1 cellular context compared by ENCODE assay signal in genomic region chr10:88386878-88387773, GRCh38.
TF ChIP-seq lines count a peak whose summit lies in the region.

No MANE protein-coding gene starts in this region.

TF ChIP-seq in HEK293, 187 proteins besides CTCF, POLR2A, EP300 and RAD21 (continued from another document and continues in another):
- TF ChIP-seq ZNF148 (tag by site-specific recombination; IDR thresholded peaks at IDR 0.05; ENCODE audit: borderline replicate concordance) = no peak
- no peak for TF ChIP-seq ZNF549 (tag by site-specific recombination; IDR thresholded peaks at IDR 0.05)
- no peak for TF ChIP-seq ZNF202 (tag by site-specific recombination; IDR thresholded peaks at IDR 0.05; ENCODE audit: borderline replicate concordance)
- TF ChIP-seq ZNF692 (tag by site-specific recombination; IDR thresholded peaks at IDR 0.05) = no peak
- no peak for TF ChIP-seq BCL6B (tag by site-specific recombination; IDR thresholded peaks at IDR 0.05)
- TF ChIP-seq PRDM10 (tag by site-specific recombination; IDR thresholded peaks at IDR 0.05) = peak; percentile 94
- TF ChIP-seq ZSCAN18 (tag by site-specific recombination; IDR thresholded peaks at IDR 0.05) = no peak
- TF ChIP-seq PRDM6 (tag by site-specific recombination; IDR thresholded peaks at IDR 0.05) = no peak
- no peak for TF ChIP-seq MYNN (tag by site-specific recombination; IDR thresholded peaks at IDR 0.05; ENCODE audit: borderline replicate concordance)
- no peak for TF ChIP-seq ZNF791 (tag by site-specific recombination; IDR thresholded peaks at IDR 0.05)
- no peak for TF ChIP-seq ZNF747 (tag by site-specific recombination; IDR thresholded peaks at IDR 0.05)
- no peak for TF ChIP-seq ZNF10 (tag by site-specific recombination; IDR thresholded peaks at IDR 0.05)
- no peak for TF ChIP-seq TCF7L2 (IDR thresholded peaks at IDR 0.05; ENCODE audit: borderline replicate concordance, low read depth, low read length)
- TF ChIP-seq RBAK (tag by site-specific recombination; IDR thresholded peaks at IDR 0.05) = no peak
- TF ChIP-seq ZFP37 (tag by site-specific recombination; IDR thresholded peaks at IDR 0.05) = no peak
- no peak for TF ChIP-seq ZNF621 (tag by site-specific recombination; IDR thresholded peaks at IDR 0.05)
- TF ChIP-seq ZNF112 (tag by site-specific recombination; IDR thresholded peaks at IDR 0.05) = no peak
- no peak for TF ChIP-seq BCL11B (tag by site-specific recombination; IDR thresholded peaks at IDR 0.05; ENCODE audit: low read depth)
- TF ChIP-seq ZNF274 (IDR thresholded peaks at IDR 0.05; ENCODE audit: low read length) = no peak
- TF ChIP-seq ZNF274 (tag by site-specific recombination; IDR thresholded peaks at IDR 0.05; ENCODE audit: borderline replicate concordance) = no peak
- no peak for TF ChIP-seq KLF9 (tag by site-specific recombination; IDR thresholded peaks at IDR 0.05; ENCODE audit: low read depth)
- peak; percentile 69; the same call in 1 of the 2 replicates for TF ChIP-seq ZNF335 (tag by site-specific recombination; conservative IDR thresholded peaks at IDR 0.05)
- TF ChIP-seq ZNF48 (tag by site-specific recombination; IDR thresholded peaks at IDR 0.05) = no peak
- peak; percentile 62; the same call in 1 of the 2 replicates for TF ChIP-seq ZNF660 (tag by site-specific recombination; IDR thresholded peaks at IDR 0.05)
- peak; percentile 86 for TF ChIP-seq PATZ1 (tag by site-specific recombination; IDR thresholded peaks at IDR 0.05)
- TF ChIP-seq HOXA7 (CRISPR knock-in tag; IDR thresholded peaks at IDR 0.05; ENCODE audit: borderline replicate concordance) = no peak
- no peak for TF ChIP-seq ZNF529 (tag by site-specific recombination; IDR thresholded peaks at IDR 0.05; ENCODE audit: insufficient replicate concordance)
- TF ChIP-seq ZNF677 (tag by site-specific recombination; IDR thresholded peaks at IDR 0.05) = no peak
- 0 out of 2 replicates have a peak, but pooled peaks have one; percentile 16 for TF ChIP-seq ZNF366 (tag by site-specific recombination; conservative IDR thresholded peaks at IDR 0.05)
- TF ChIP-seq ZNF792 (tag by site-specific recombination; IDR thresholded peaks at IDR 0.05) = no peak
- no peak for TF ChIP-seq ZNF555 (tag by site-specific recombination; conservative IDR thresholded peaks at IDR 0.05)
- TF ChIP-seq ZSCAN4 (tag by site-specific recombination; IDR thresholded peaks at IDR 0.05) = no peak
- peak; percentile 91 for TF ChIP-seq ZNF398 (tag by site-specific recombination; IDR thresholded peaks at IDR 0.05)
- no peak for TF ChIP-seq ZNF26 (tag by site-specific recombination; IDR thresholded peaks at IDR 0.05)
- no peak for TF ChIP-seq ZNF114 (tag by site-specific recombination; IDR thresholded peaks at IDR 0.05)
- no peak; the same call in 1 of the 2 replicates for TF ChIP-seq ZXDB (tag by site-specific recombination; IDR thresholded peaks at IDR 0.05)
- TF ChIP-seq ZNF704 (tag by site-specific recombination; IDR thresholded peaks at IDR 0.05) = no peak
